9 cellular contexts compared by ENCODE assay signal in the genomic region with DNA sequence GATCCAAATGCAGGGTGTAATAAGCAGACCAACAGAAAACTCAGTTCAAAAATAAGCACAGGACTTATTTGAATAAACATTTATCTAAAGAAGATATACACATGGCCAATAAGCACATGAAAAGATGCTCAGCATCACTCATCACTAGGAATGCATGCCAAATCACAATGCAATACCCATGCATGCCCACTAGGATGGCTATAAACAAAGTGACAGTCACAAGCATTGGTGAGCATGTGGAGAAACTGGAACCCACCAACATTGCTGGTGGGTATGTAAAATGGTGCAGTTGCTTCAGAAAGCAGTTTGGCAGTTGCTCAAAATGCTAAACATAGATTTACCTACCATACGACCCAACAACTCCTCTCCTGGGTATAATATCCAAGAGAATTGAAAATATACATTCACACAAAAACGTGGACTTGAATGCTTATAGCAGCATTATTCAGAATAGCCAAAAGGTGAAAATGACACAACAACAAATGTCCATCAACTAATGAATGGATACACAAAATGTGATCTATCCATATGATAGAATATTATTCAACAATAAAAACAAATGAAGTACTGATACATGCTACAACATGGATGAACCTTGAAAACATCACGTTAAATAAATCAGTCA. TPM values are rescaled to one million over a fixed set of nuclear protein-coding genes. Genes with fewer than 3 reads are reported as not detected.
DNase-seq lines count a peak whose midpoint lies in the region; ATAC-seq, FAIRE-seq and TF ChIP-seq lines count a peak whose summit lies in the region.
"Had no signal": no experiment of that assay in that cellular context is flagged by ENCODE, and none has a peak within 500 bp of the region (broad histone marks: within the 10 kb centered on the region; RNA-seq: fewer than 3 reads in every experiment).

No MANE protein-coding gene starts in this region.

- TF ChIP-seq CTCF in GM12875 (IDR thresholded peaks at IDR 0.05; ENCODE audit: borderline replicate concordance, insufficient read depth, low read depth, low read length), result peak; percentile 57; the same call in 1 of the 2 replicates
- TF ChIP-seq CTCF in keratinocyte (optimal IDR thresholded peaks at IDR 0.05 in 1 of 3, IDR thresholded peaks at IDR 0.05 in 1 of 3, conservative IDR thresholded peaks at IDR 0.05 in 1 of 3; ENCODE audit: extremely low read depth in 1 of 3, insufficient read depth in 2 of 3, low read length in 3 of 3), result peak; percentile 44 to 68 (median 53)

- intact Hi-C loops in posterior vena cava (cut with DNase I), result no loop called here

- H3K36me3 ChIP-seq in keratinocyte (ENCODE audit: control insufficient read depth in 2 of 2, extremely low read depth in 1 of 2, insufficient read depth in 2 of 2, low read length in 2 of 2), result peaks cover 0 to 2% of the 10 kb centered on the region in 2 experiments

- H3K4me1 ChIP-seq in keratinocyte (ENCODE audit: control insufficient read depth, extremely low read depth, insufficient read depth, low read length), result peaks cover 10% of the 10 kb centered on the region

- no peak overlapping the region for H3K27ac ChIP-seq in keratinocyte (ENCODE audit: control insufficient read depth, insufficient read depth, low read length)

- FAIRE-seq in keratinocyte (lab: Jason Lieb, UNC), result no peak

- DNase-seq in ACHN (peak; percentile 40), keratinocyte (ENCODE audit: low read depth, low spot score) (no peak), posterior vena cava (ENCODE audit: low spot score) (no peak)
- no peak for DNase-seq in stimulated activated CD4-positive, alpha-beta T cell treated with anti-CD3 and anti-CD28 coated beads, Interleukin-4, amount 100 ng/mL, for 1 hour
- DNase-seq: stimulated activated naive CD4-positive, alpha-beta T cell treated with Interleukin-2 at 50 U/mL for 16 hours had no signal

- in situ Hi-C loops in ACHN (cut with HindIII; ENCODE audit: low pct_ligation_motif_present, low pct_unique_long_range_greater_than_20kb, low sequenced_read_pairs), result no loop called here

- H3K9me3 ChIP-seq in keratinocyte (ENCODE audit: control insufficient read depth, low read depth, low read length), result no peaks in the 10 kb centered on the region

- no peak overlapping the region for H3K9ac ChIP-seq in keratinocyte (ENCODE audit: control insufficient read depth, extremely low read depth, insufficient read depth, low read length)

- H3K4me3 ChIP-seq in GM12875 (ENCODE audit: low read depth, low read length) (no peak overlapping the region), keratinocyte (ENCODE audit: control insufficient read depth in 2 of 3, extremely low read depth in 1 of 3, insufficient read depth in 2 of 3, low read depth in 1 of 3, low read length in 3 of 3) (no peak overlapping the region)

- peaks cover 9% of the 10 kb centered on the region for H4K20me1 ChIP-seq in keratinocyte (ENCODE audit: control insufficient read depth, extremely low read depth, insufficient read depth, low read length)

- peaks cover 53% of the 10 kb centered on the region for H3K79me2 ChIP-seq in keratinocyte (ENCODE audit: control insufficient read depth, insufficient read depth, low read length)

- H2AFZ ChIP-seq in keratinocyte (ENCODE audit: control insufficient read depth, low read length), result no peak overlapping the region

- H3K4me2 ChIP-seq in keratinocyte (ENCODE audit: control insufficient read depth, extremely low read depth, insufficient read depth, low read depth, low read length), result no peak overlapping the region

- no peaks in the 10 kb centered on the region for H3K27me3 ChIP-seq in keratinocyte (ENCODE audit: control insufficient read depth, extremely low read depth, insufficient read depth, low read length)

- dilution Hi-C loops in keratinocyte (cut with MboI; ENCODE audit: extremely low pct_ligation_motif_present, low sequenced_read_pairs), result no loop called here

- peaks cover 2% of the 10 kb centered on the region for H3K9me1 ChIP-seq in keratinocyte (ENCODE audit: control insufficient read depth, extremely low read depth, insufficient read depth, low read length)

- ATAC-seq in SK-N-SH treated with all-trans-retinoic acid at 6 μM for 48 hours (peak; percentile 91), GM21423 (IDR thresholded peaks at IDR 0.05; ENCODE audit: unreplicated experiment) (no peak), GM21576 (IDR thresholded peaks at IDR 0.05; ENCODE audit: unreplicated experiment) (no peak)

TF ChIP-seq in SK-N-SH treated with all-trans-retinoic acid at 6 μM for 48 hours, 23 proteins besides CTCF, POLR2A, EP300 and RAD21 (continues in another document):
- TF ChIP-seq TOX (CRISPR knock-in tag; IDR thresholded peaks at IDR 0.05; ENCODE audit: borderline replicate concordance) (no peak), ISL1 (CRISPR knock-in tag; IDR thresholded peaks at IDR 0.05) (no peak), ZNF70 (CRISPR knock-in tag; IDR thresholded peaks at IDR 0.05) (no peak), PATZ1 (CRISPR knock-in tag; IDR thresholded peaks at IDR 0.05; ENCODE audit: borderline replicate concordance) (no peak), CSRNP3 (CRISPR knock-in tag; IDR thresholded peaks at IDR 0.05) (no peak), OSR1 (CRISPR knock-in tag; IDR thresholded peaks at IDR 0.05) (no peak), ZC3H10 (CRISPR knock-in tag; IDR thresholded peaks at IDR 0.05) (no peak)

RNA-seq across cellular contexts. Expression of gene UBE2O, which starts 20.1 kb away (rescaled TPM):
- polyA plus RNA-seq in keratinocyte, result 8.9 to 12.3 TPM (median 10.9 TPM) in 3 replicates
- 10.9 TPM for polyA plus RNA-seq in keratinocyte (2011; ENCODE audit: low read depth)
- 6.0 and 6.6 TPM in 2 replicates for polyA plus RNA-seq in keratinocyte (2011; cell fraction: cytosol; rRNA removed)
- polyA plus RNA-seq in keratinocyte (2011; cell fraction: nucleus; rRNA removed), result 31.8 and 35.9 TPM in 2 replicates
- polyA plus RNA-seq in keratinocyte (2012; ENCODE audit: low replicate concordance), result 12.5 and 17.3 TPM in 2 replicates
- polyA minus RNA-seq in keratinocyte, result 42.0 to 78.1 TPM (median 54.8 TPM) in 3 replicates
- polyA minus RNA-seq in keratinocyte (2011; cell fraction: cytosol; rRNA and poly(A)+ RNA removed), result 12.1 TPM
- 23.6 and 40.3 TPM in 2 replicates for polyA minus RNA-seq in keratinocyte (2011; cell fraction: nucleus; rRNA and poly(A)+ RNA removed)
- 10 to 100 TPM; 17.2 to 17.9 TPM for total RNA-seq in posterior vena cava

RNA-seq across cellular contexts. Expression of gene AANAT, which starts 34.6 kb away (rescaled TPM):
- not detected in 3 replicates for polyA plus RNA-seq in keratinocyte
- not detected for polyA plus RNA-seq in keratinocyte (2011; ENCODE audit: low read depth)
- not detected in 2 replicates for polyA plus RNA-seq in keratinocyte (2011; cell fraction: cytosol; rRNA removed)
- not detected in 2 replicates for polyA plus RNA-seq in keratinocyte (2011; cell fraction: nucleus; rRNA removed)
- 0.39 TPM in 1 of 2 replicates, not detected in the other for polyA plus RNA-seq in keratinocyte (2012; ENCODE audit: low replicate concordance)
- polyA minus RNA-seq in keratinocyte, result not detected in 3 replicates
- not detected for polyA minus RNA-seq in keratinocyte (2011; cell fraction: cytosol; rRNA and poly(A)+ RNA removed)
- polyA minus RNA-seq in keratinocyte (2011; cell fraction: nucleus; rRNA and poly(A)+ RNA removed), result not detected in 2 replicates
- not detected for total RNA-seq in posterior vena cava

RNA-seq across cellular contexts. Expression of gene SPHK1, which starts 48.4 kb away (rescaled TPM):
- polyA plus RNA-seq in keratinocyte, result 50.2 to 113 TPM (median 84.7 TPM) in 3 replicates
- 4.9 TPM for polyA plus RNA-seq in keratinocyte (2011; ENCODE audit: low read depth)
- polyA plus RNA-seq in keratinocyte (2011; cell fraction: cytosol; rRNA removed), result 41.7 and 116 TPM in 2 replicates
- 179 and 247 TPM in 2 replicates for polyA plus RNA-seq in keratinocyte (2011; cell fraction: nucleus; rRNA removed)
- polyA plus RNA-seq in keratinocyte (2012; ENCODE audit: low replicate concordance), result 23.9 and 135 TPM in 2 replicates
- 27.7 to 97.1 TPM (median 35.6 TPM) in 3 replicates for polyA minus RNA-seq in keratinocyte
- 66.0 TPM for polyA minus RNA-seq in keratinocyte (2011; cell fraction: cytosol; rRNA and poly(A)+ RNA removed)
- 47.3 and 50.2 TPM in 2 replicates for polyA minus RNA-seq in keratinocyte (2011; cell fraction: nucleus; rRNA and poly(A)+ RNA removed)
- 10 to 100 TPM; 13.8 to 36.6 TPM for total RNA-seq in posterior vena cava
